12 cellular contexts compared by ENCODE assay signal in genomic region chr2:16038586-16038985, GRCh38.
"Had no signal": no experiment of that assay in that cellular context is flagged by ENCODE, and none has a peak within 500 bp of the region (broad histone marks: within the 10 kb centered on the region; RNA-seq: fewer than 3 reads in every experiment).

No MANE protein-coding gene starts in this region.

- H3K4me1 ChIP-seq: upper lobe of right lung had no signal

- H3K27ac ChIP-seq: upper lobe of right lung had no signal

- ATAC-seq: effector memory CD8-positive, alpha-beta T cell; right cardiac atrium; upper lobe of right lung had no signal

- H3K27me3 ChIP-seq: upper lobe of right lung had no signal

- H3K4me3 Mint-ChIP-seq: activated naive CD4-positive, alpha-beta T cell treated with anti-CD3 and anti-CD28 coated beads, Interleukin-2, amount 50 U/mL, for 24 hours; dendritic cell treated with granulocyte-macrophage colony-stimulating factor and Interleukin-4, amounts not matched to agents 40 ng/mL and 50 ng/mL, for 4 days; effector memory CD8-positive, alpha-beta T cell; mesothelial cell of epicardium had no signal

- H3K27me3 Mint-ChIP-seq: effector memory CD8-positive, alpha-beta T cell had no signal

- H3K9me3 Mint-ChIP-seq: activated naive CD4-positive, alpha-beta T cell treated with anti-CD3 and anti-CD28 coated beads, Interleukin-2, amount 50 U/mL, for 24 hours; dendritic cell treated with granulocyte-macrophage colony-stimulating factor and Interleukin-4, amounts not matched to agents 40 ng/mL and 50 ng/mL, for 4 days; mesothelial cell of epicardium had no signal

- H3K4me1 Mint-ChIP-seq: activated naive CD4-positive, alpha-beta T cell treated with anti-CD3 and anti-CD28 coated beads, Interleukin-2, amount 50 U/mL, for 24 hours had no signal

- H3K36me3 Mint-ChIP-seq: activated naive CD4-positive, alpha-beta T cell treated with anti-CD3 and anti-CD28 coated beads, Interleukin-2, amount 50 U/mL, for 24 hours; mesothelial cell of epicardium had no signal

- H3K36me3 ChIP-seq: upper lobe of right lung had no signal

- H3K9me3 ChIP-seq: upper lobe of right lung had no signal

- DNase-seq: activated CD4-positive, alpha-beta T cell treated with anti-CD3 and anti-CD28 coated beads, Interleukin-2, amount 50 U/mL, for 1 hour; activated T-cell treated with anti-CD3 and anti-CD28 coated beads, Interleukin-2, amount 50 U/mL, for 1 hour; central memory CD4-positive, alpha-beta T cell; effector memory CD8-positive, alpha-beta T cell; hippocampal formation; kidney glomerular epithelial cell; right cardiac atrium; stimulated activated naive CD4-positive, alpha-beta T cell; upper lobe of right lung had no signal

- H3K27ac Mint-ChIP-seq: activated naive CD4-positive, alpha-beta T cell treated with anti-CD3 and anti-CD28 coated beads, Interleukin-2, amount 50 U/mL, for 24 hours; dendritic cell treated with granulocyte-macrophage colony-stimulating factor and Interleukin-4, amounts not matched to agents 40 ng/mL and 50 ng/mL, for 4 days; effector memory CD8-positive, alpha-beta T cell; mesothelial cell of epicardium had no signal

- H3K4me3 ChIP-seq: upper lobe of right lung had no signal
